Comparison of ENCODE assay signal across 19 cellular contexts in genomic region chr4:102849579-102850104, GRCh38.
DNase-seq lines count a peak whose midpoint lies in the region; ATAC-seq, FAIRE-seq and TF ChIP-seq lines count a peak whose summit lies in the region.
"Had no signal": no experiment of that assay in that cellular context is flagged by ENCODE, and none has a peak within 500 bp of the region (broad histone marks: within the 10 kb centered on the region; RNA-seq: fewer than 3 reads in every experiment).

No MANE protein-coding gene starts in this region.

- H3K9me3 Mint-ChIP-seq in activated naive CD8-positive, alpha-beta T cell treated with anti-CD3 and anti-CD28 coated beads, Interleukin-2, amount 50 U/mL, for 24 hours: peaks cover 5% of the 10 kb centered on the region
- H3K9me3 Mint-ChIP-seq: CD8-positive, alpha-beta T cell; IgD-negative memory B cell had no signal

- H3K27ac Mint-ChIP-seq in activated naive CD8-positive, alpha-beta T cell treated with anti-CD3 and anti-CD28 coated beads, Interleukin-2, amount 50 U/mL, for 24 hours: peak overlapping the region; percentile 74
- H3K27ac Mint-ChIP-seq: B cell; CD8-positive, alpha-beta T cell; IgD-negative memory B cell had no signal

- no peak overlapping the region for H3K4me3 ChIP-seq in LNCaP clone FGC (ENCODE audit: low read depth, low read length)
- H3K4me3 ChIP-seq: BLaER1 treated with 17β-estradiol and CSF1 and Interleukin-3, amounts not matched to agents 10 nM and 100 nM had no signal

- H3K4me3 Mint-ChIP-seq in activated naive CD8-positive, alpha-beta T cell treated with anti-CD3 and anti-CD28 coated beads, Interleukin-2, amount 50 U/mL, for 24 hours: no peak overlapping the region
- H3K4me3 Mint-ChIP-seq: B cell; CD8-positive, alpha-beta T cell; IgD-negative memory B cell had no signal

- no peaks in the 10 kb centered on the region for H3K27me3 Mint-ChIP-seq in activated naive CD8-positive, alpha-beta T cell treated with anti-CD3 and anti-CD28 coated beads, Interleukin-2, amount 50 U/mL, for 24 hours
- H3K27me3 Mint-ChIP-seq: B cell, IgD-negative memory B cell had no signal

- H3K36me3 Mint-ChIP-seq in activated naive CD8-positive, alpha-beta T cell treated with anti-CD3 and anti-CD28 coated beads, Interleukin-2, amount 50 U/mL, for 24 hours (ENCODE audit: low read depth): peaks cover 3% of the 10 kb centered on the region
- H3K36me3 Mint-ChIP-seq: CD8-positive, alpha-beta T cell; IgD-negative memory B cell had no signal

- FAIRE-seq in GM18507 (lab: Jason Lieb, UNC): peak; percentile 46
- FAIRE-seq: GM12891, HepG2 had no signal

- DNase-seq in GM18507 (ENCODE audit: extremely low spot score, insufficient read length, low read depth) (no peak), LNCaP clone FGC (ENCODE audit: low read depth) (no peak), glomerular visceral epithelial cell (ENCODE audit: extremely low spot score) (no peak), GM10266 (ENCODE audit: extremely low spot score) (no peak)
- DNase-seq in activated naive CD8-positive, alpha-beta T cell treated with anti-CD3 and anti-CD28 coated beads, Interleukin-2, amount 50 U/mL, for 24 hours: no peak
- DNase-seq in stimulated activated naive CD8-positive, alpha-beta T cell treated with anti-CD3 and anti-CD28 coated beads, Interleukin-15, Interleukin-2, amounts not matched to agents 100 U/mL and 50 U/mL, for 24 hours: no peak
- DNase-seq in activated naive CD4-positive, alpha-beta T cell treated with Interleukin-2 at 50 U/mL for 16 hours: no peak
- DNase-seq: Calu3; CD8-positive, alpha-beta T cell; DMS79 treated with DMSO at 0.1 percent for 48 hours; GF-D8; GOT3; H7 had no signal

- peaks cover 6% of the 10 kb centered on the region for H3K4me1 Mint-ChIP-seq in activated naive CD8-positive, alpha-beta T cell treated with anti-CD3 and anti-CD28 coated beads, Interleukin-2, amount 50 U/mL, for 24 hours

- peak; percentile 33 for ATAC-seq in activated naive CD8-positive, alpha-beta T cell treated with anti-CD3 and anti-CD28 coated beads, Interleukin-2, amount 50 U/mL, for 24 hours
- ATAC-seq in stimulated activated naive CD8-positive, alpha-beta T cell treated with anti-CD3 and anti-CD28 coated beads, Interleukin-15, Interleukin-2, amounts not matched to agents 100 U/mL and 50 U/mL, for 24 hours: peak; percentile 57
- no peak for ATAC-seq in activated CD4-positive, CD25-positive, alpha-beta regulatory T cell treated with anti-CD3 and anti-CD28 coated beads, Interleukin-2, amount 50 U/mL, for 24 hours
- ATAC-seq: CD8-positive, alpha-beta T cell had no signal

- TF ChIP-seq CTCF in LNCaP clone FGC (IDR thresholded peaks at IDR 0.05; ENCODE audit: control insufficient read depth, extremely low read depth, insufficient read depth) (0 out of 2 replicates have a peak, but pooled peaks have one; percentile 9), GM10266 (IDR thresholded peaks at IDR 0.05; ENCODE audit: control insufficient read depth, insufficient read depth, low read depth, missing control alignments) (no peak)

Comparison
In these comparisons a context has a peak if more than half of its experiments do, and no peak if none do; other contexts are left out.
1. ATAC-seq: peak in activated naive CD8-positive, alpha-beta T cell treated with anti-CD3 and anti-CD28 coated beads, Interleukin-2, amount 50 U/mL, for 24 hours (single experiment) and stimulated activated naive CD8-positive, alpha-beta T cell treated with anti-CD3 and anti-CD28 coated beads, Interleukin-15, Interleukin-2, amounts not matched to agents 100 U/mL and 50 U/mL, for 24 hours (single experiment); none in activated CD4-positive, CD25-positive, alpha-beta regulatory T cell treated with anti-CD3 and anti-CD28 coated beads, Interleukin-2, amount 50 U/mL, for 24 hours (0 of 2).